19 cellular contexts compared by ENCODE assay signal in the genomic region with DNA sequence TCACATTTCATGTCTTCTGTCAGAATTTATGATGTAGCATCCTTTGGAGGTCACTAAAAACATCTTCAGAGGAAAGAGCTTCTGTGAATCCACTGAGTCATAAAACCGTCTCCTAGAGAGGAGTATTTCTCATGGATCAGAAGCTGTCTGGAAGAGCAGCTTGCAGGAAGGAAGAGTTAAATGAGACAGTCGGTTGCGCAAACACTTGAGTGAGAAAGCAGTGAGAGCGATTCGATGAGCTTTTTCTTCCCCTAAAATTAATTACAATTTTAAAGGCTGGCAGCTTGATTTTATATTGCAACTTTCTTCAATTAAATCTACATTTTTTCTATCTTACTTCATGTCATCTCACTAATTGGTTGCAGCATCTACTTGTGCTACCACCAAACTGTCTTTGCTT.
"Had no signal": no experiment of that assay in that cellular context is flagged by ENCODE, and none has a peak within 500 bp of the region (broad histone marks: within the 10 kb centered on the region; RNA-seq: fewer than 3 reads in every experiment).

No MANE protein-coding gene starts in this region.

- H3K36me3 ChIP-seq: esophagus muscularis mucosa, gastrocnemius medialis, heart right ventricle, sigmoid colon, stomach, thoracic aorta, transverse colon had no signal

- DNase-seq: effector memory CD4-positive, alpha-beta T cell; gastrocnemius medialis; heart right ventricle; hypothalamus; kidney glomerular epithelial cell; natural killer cell; posterior cingulate gyrus; sigmoid colon; stimulated activated CD4-positive, alpha-beta T cell treated with anti-CD3 and anti-CD28 coated beads, Interleukin-2, amount 100 ng/mL, for 24 hours; stimulated activated CD4-positive, alpha-beta T cell treated with anti-CD3 and anti-CD28 coated beads, Interleukin-4, amount 100 ng/mL, for 4 hours; stimulated activated naive CD4-positive, alpha-beta T cell; stomach; substantia nigra; transverse colon had no signal

- H3K27me3 ChIP-seq: esophagus muscularis mucosa, gastrocnemius medialis, sigmoid colon, stomach, transverse colon had no signal

- ATAC-seq: gastrocnemius medialis, heart right ventricle, left lobe of liver, natural killer cell had no signal

- H3K27ac ChIP-seq: epithelial cell of prostate, esophagus muscularis mucosa, gastrocnemius medialis, heart right ventricle, sigmoid colon, skin epidermis, stomach, thoracic aorta, transverse colon had no signal

- H3K4me1 ChIP-seq: esophagus muscularis mucosa, gastrocnemius medialis, heart right ventricle, sigmoid colon, stomach, transverse colon had no signal

- H3K4me3 ChIP-seq: esophagus muscularis mucosa, gastrocnemius medialis, heart right ventricle, sigmoid colon, skin epidermis, stomach, thoracic aorta, transverse colon had no signal
